1 cellular context compared by ENCODE assay signal in genomic region chr5:81021486-81021885, GRCh38.
TF ChIP-seq lines count a peak whose summit lies in the region.

No MANE protein-coding gene starts in this region.

TF ChIP-seq in SK-N-SH treated with all-trans-retinoic acid at 6 μM for 48 hours, 23 proteins besides CTCF, POLR2A, EP300 and RAD21 (continued from another document):
- TF ChIP-seq ESRRG (CRISPR knock-in tag; IDR thresholded peaks at IDR 0.05) = no peak
- TF ChIP-seq TCF4 (CRISPR knock-in tag; IDR thresholded peaks at IDR 0.05; ENCODE audit: borderline replicate concordance) = no peak
